In the genomic region with DNA sequence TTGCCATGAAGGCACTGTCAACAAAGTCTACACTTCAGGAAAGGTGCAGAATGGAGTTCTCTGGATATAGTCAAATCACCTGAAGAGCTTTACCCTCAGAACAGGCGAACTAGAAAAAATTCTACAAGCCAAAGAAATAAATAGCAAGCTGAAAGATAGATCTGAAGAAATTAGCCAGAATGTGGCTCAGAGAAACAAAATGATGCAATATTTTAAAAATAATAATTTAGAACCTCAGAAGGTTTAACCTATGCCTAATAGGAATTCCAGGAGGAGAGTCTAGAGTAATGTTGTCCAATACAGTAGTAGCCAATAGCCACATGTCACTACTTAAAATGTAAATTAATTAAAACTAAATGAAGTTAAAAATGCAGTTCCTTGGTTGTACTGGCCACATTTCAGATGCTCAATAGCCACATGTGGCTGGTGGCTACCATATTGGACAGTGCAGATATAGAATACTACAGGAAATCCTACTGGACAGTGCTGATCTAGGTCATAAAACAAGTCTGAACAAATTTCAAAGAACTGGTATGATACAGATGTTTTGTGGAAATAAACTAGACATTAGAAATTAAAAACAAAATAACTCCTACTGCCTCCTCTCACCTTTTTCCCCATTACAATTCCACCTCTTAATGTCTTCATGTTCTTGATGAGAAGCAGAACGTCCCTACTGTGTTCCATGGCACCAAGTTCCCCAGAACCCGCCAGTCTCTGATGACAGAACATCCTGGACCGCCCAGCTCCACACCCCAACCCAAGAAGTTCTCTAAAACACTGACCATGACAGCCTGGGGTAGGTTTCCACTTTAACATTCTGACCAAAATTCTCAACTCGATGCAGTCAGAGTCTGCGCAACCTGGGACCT, we compare ENCODE assay signal across 8 cellular contexts. TPM values are rescaled to one million over a fixed set of nuclear protein-coding genes. Genes with fewer than 3 reads are reported as not detected.
DNase-seq lines count a peak whose midpoint lies in the region; ATAC-seq lines count a peak whose summit lies in the region.

No MANE protein-coding gene starts in this region.

- DNase-seq in CD8-positive, alpha-beta memory T cell = no peak
- DNase-seq in Karpas-422 = no peak
- no peak for DNase-seq in NCI-H774 (lab: John Stamatoyannopoulos, UW)
- DNase-seq in NCI-H128 (lab: John Stamatoyannopoulos, UW; ENCODE audit: unreplicated experiment) = no peak

- ATAC-seq in GM21576 (IDR thresholded peaks at IDR 0.05; ENCODE audit: unreplicated experiment) = peak; percentile 29
- no peak for ATAC-seq in HG03196 (IDR thresholded peaks at IDR 0.05; ENCODE audit: unreplicated experiment)

- no peaks in the 10 kb centered on the region for H3K36me3 ChIP-seq in CD8-positive, alpha-beta memory T cell (ENCODE audit: insufficient read depth, low read length)
- H3K36me3 ChIP-seq in Karpas-422 (ENCODE audit: insufficient read depth, low read length) = peaks cover 21% of the 10 kb centered on the region; the same call in 1 of the 2 replicates
- no peaks in the 10 kb centered on the region for H3K36me3 ChIP-seq in mucosa of stomach (ENCODE audit: control insufficient read depth, insufficient read depth, low read length)

- no peaks in the 10 kb centered on the region for H3K27me3 ChIP-seq in CD8-positive, alpha-beta memory T cell (ENCODE audit: insufficient read depth, low read length, poor library complexity, severe bottlenecking)
- H3K27me3 ChIP-seq in Karpas-422 (ENCODE audit: low read length) (no peaks in the 10 kb centered on the region), mucosa of stomach (ENCODE audit: control insufficient read depth, insufficient read depth, low read length) (no peaks in the 10 kb centered on the region)

- peak overlapping the region; percentile 76 for H3K4me3 ChIP-seq in CD8-positive, alpha-beta memory T cell (ENCODE audit: low read length)
- H3K4me3 ChIP-seq in Karpas-422 (ENCODE audit: low read length) = peak overlapping the region; percentile 87
- H3K4me3 ChIP-seq in mucosa of stomach (ENCODE audit: low read length) = peak overlapping the region; percentile 17

- CTCF ChIA-PET in CD8-positive, alpha-beta memory T cell (lab: Charles Lee) = interaction anchor here (1.0 to 2.3 kb wide), 4 partner anchors 7 to 33 kb away, joined by 3 to 12 read pairs (median 8); no protein-coding TSS in a partner anchor

- H3K79me2 ChIP-seq in Karpas-422 (ENCODE audit: low read length) = peaks cover 37% of the 10 kb centered on the region

- intact Hi-C loops in dendritic cell treated with granulocyte-macrophage colony-stimulating factor and Interleukin-4, amounts not matched to agents 40 ng/mL and 50 ng/mL, for 4 days (cut with micrococcal nuclease) = no loop called here

- no peaks in the 10 kb centered on the region for H3K9me3 ChIP-seq in CD8-positive, alpha-beta memory T cell (ENCODE audit: low read length)
- H3K9me3 ChIP-seq in Karpas-422 (ENCODE audit: low read length) = no peaks in the 10 kb centered on the region
- no peaks in the 10 kb centered on the region for H3K9me3 ChIP-seq in mucosa of stomach (ENCODE audit: control insufficient read depth, low read length)

- H3K27me3 Mint-ChIP-seq in CD8-positive, alpha-beta memory T cell = peaks cover 4 to 5% of the 10 kb centered on the region in 2 donors
- no peaks in the 10 kb centered on the region for H3K27me3 Mint-ChIP-seq in dendritic cell treated with granulocyte-macrophage colony-stimulating factor and Interleukin-4, amounts not matched to agents 40 ng/mL and 50 ng/mL, for 4 days

- H3K36me3 Mint-ChIP-seq in CD8-positive, alpha-beta memory T cell = peaks cover 0 to 29% (median 6%) of the 10 kb centered on the region in 3 donors
- H3K36me3 Mint-ChIP-seq in dendritic cell treated with granulocyte-macrophage colony-stimulating factor and Interleukin-4, amounts not matched to agents 40 ng/mL and 50 ng/mL, for 4 days (ENCODE audit: low read depth) = peaks cover 18% of the 10 kb centered on the region

- H3K9me2 ChIP-seq in Karpas-422 (replicated peaks; ENCODE audit: insufficient read depth, low read length) = no peaks in the 10 kb centered on the region

- H2AFZ ChIP-seq in Karpas-422 (ENCODE audit: low read length) = peak overlapping the region; percentile 89

- peak overlapping the region; percentile 95 for H3K4me2 ChIP-seq in Karpas-422 (ENCODE audit: low read depth, low read length, poor library complexity, severe bottlenecking)

- POLR2A ChIA-PET in CD8-positive, alpha-beta memory T cell (lab: Charles Lee) = interaction anchor here (1.5 to 2.3 kb wide), 2 partner anchors 11 to 33 kb away, joined by 3 to 9 read pairs; no protein-coding TSS in a partner anchor

- peaks cover 34 to 52% (median 52%) of the 10 kb centered on the region in 3 donors for H3K4me1 Mint-ChIP-seq in CD8-positive, alpha-beta memory T cell
- H3K4me1 Mint-ChIP-seq in dendritic cell treated with granulocyte-macrophage colony-stimulating factor and Interleukin-4, amounts not matched to agents 40 ng/mL and 50 ng/mL, for 4 days (ENCODE audit: low read depth) = peaks cover 22% of the 10 kb centered on the region

- no peaks in the 10 kb centered on the region for H3K9me3 Mint-ChIP-seq in CD8-positive, alpha-beta memory T cell
- H3K9me3 Mint-ChIP-seq in dendritic cell treated with granulocyte-macrophage colony-stimulating factor and Interleukin-4, amounts not matched to agents 40 ng/mL and 50 ng/mL, for 4 days = peaks cover 9% of the 10 kb centered on the region

- H3K27ac Mint-ChIP-seq in CD8-positive, alpha-beta memory T cell = peak overlapping the region; percentile 89 to 99 (median 98)
- peak overlapping the region; percentile 97 for H3K27ac Mint-ChIP-seq in dendritic cell treated with granulocyte-macrophage colony-stimulating factor and Interleukin-4, amounts not matched to agents 40 ng/mL and 50 ng/mL, for 4 days

- peak overlapping the region; percentile 95 to 100 (median 99) for H3K4me3 Mint-ChIP-seq in CD8-positive, alpha-beta memory T cell
- peak overlapping the region; percentile 99 for H3K4me3 Mint-ChIP-seq in dendritic cell treated with granulocyte-macrophage colony-stimulating factor and Interleukin-4, amounts not matched to agents 40 ng/mL and 50 ng/mL, for 4 days

- H4K20me1 ChIP-seq in Karpas-422 (ENCODE audit: insufficient read depth, low read depth, low read length) = no peaks in the 10 kb centered on the region

- H3K9ac ChIP-seq in Karpas-422 (ENCODE audit: low read length) (peak overlapping the region; percentile 86), mucosa of stomach (ENCODE audit: low read length) (peak overlapping the region; percentile 92)

- peak overlapping the region; percentile 84 for H3K27ac ChIP-seq in CD8-positive, alpha-beta memory T cell (ENCODE audit: low read depth, low read length)
- H3K27ac ChIP-seq in Karpas-422 (ENCODE audit: low read length) = no peak overlapping the region

- H3K4me1 ChIP-seq in CD8-positive, alpha-beta memory T cell (ENCODE audit: insufficient read depth, low read length) = peaks cover 24% of the 10 kb centered on the region
- H3K4me1 ChIP-seq in Karpas-422 (ENCODE audit: low read length) (peaks cover 34% of the 10 kb centered on the region), mucosa of stomach (ENCODE audit: control insufficient read depth, insufficient read depth, low read length) (no peaks in the 10 kb centered on the region)

RNA-seq across cellular contexts. Expression of gene CDADC1, which starts 0.6 kb away (rescaled TPM):
- total RNA-seq in CD8-positive, alpha-beta memory T cell = 10 to 100 TPM in 1 of 2 experiments, 1 to 10 TPM in 1; 9.8 to 10.8 TPM
- polyA plus RNA-seq in CD8-positive, alpha-beta memory T cell = 12.0 TPM
- 4.7 and 19.3 TPM in 2 replicates for total RNA-seq in Karpas-422 (2014; rRNA removed; shearing (Covaris generic); ENCODE audit: low replicate concordance)

RNA-seq across cellular contexts. Expression of gene MLNR, which starts 26.9 kb away (rescaled TPM):
- not detected for total RNA-seq in CD8-positive, alpha-beta memory T cell
- polyA plus RNA-seq in CD8-positive, alpha-beta memory T cell = 0.17 TPM
- total RNA-seq in Karpas-422 (2014; rRNA removed; shearing (Covaris generic); ENCODE audit: low replicate concordance) = not detected in 2 replicates

Comparison
In these comparisons a context has a peak if more than half of its experiments do, and no peak if none do; other contexts are left out.
1. H3K4me3 ChIP-seq: peak in every context shown above with its lines; median percentile 87 in Karpas-422; 76 in CD8-positive, alpha-beta memory T cell; 17 in mucosa of stomach.